In genomic region chr12:7906303-7906702, GRCh38 we compare ENCODE assay signal across 1 cellular context.
TF ChIP-seq lines count a peak whose summit lies in the region.

No MANE protein-coding gene starts in this region.

TF ChIP-seq in H1, 55 proteins besides CTCF, POLR2A, EP300 and RAD21:
- TF ChIP-seq TEAD4 (IDR thresholded peaks at IDR 0.05; ENCODE audit: low read depth, low read length), result peak; percentile 50
